Comparison of ENCODE assay signal across 26 cellular contexts in the genomic region with DNA sequence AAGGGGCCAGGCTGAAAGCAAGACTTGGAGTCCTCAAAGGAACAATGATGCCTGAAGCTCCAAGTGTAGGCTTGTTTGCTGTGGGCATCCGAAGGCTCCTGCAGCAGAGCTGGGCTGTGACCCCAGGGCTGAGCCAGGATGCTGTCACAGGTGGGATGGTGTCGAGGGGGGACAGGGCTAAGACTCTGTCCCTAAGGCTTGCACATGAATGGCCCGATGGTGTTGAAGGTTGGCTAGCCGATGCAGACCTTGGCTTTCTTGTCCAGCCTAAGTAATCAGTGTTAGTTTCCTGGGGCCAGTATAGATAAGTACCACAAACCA.
A peak's percentile ranks its signal among the peaks of the same experiment; 100 is the strongest.
DNase-seq lines count a peak whose midpoint lies in the region; TF ChIP-seq lines count a peak whose summit lies in the region.
"Had no signal": no experiment of that assay in that cellular context is flagged by ENCODE, and none has a peak within 500 bp of the region (broad histone marks: within the 10 kb centered on the region; RNA-seq: fewer than 3 reads in every experiment).

No MANE protein-coding gene starts in this region.

- H3K4me1 ChIP-seq in neuronal stem cell (ENCODE audit: control insufficient read depth in 2 of 2, insufficient read depth in 1 of 2, low read depth in 1 of 2, low read length in 2 of 2) (no peaks in the 10 kb centered on the region), stomach (no peaks in the 10 kb centered on the region)
- H3K4me1 ChIP-seq: HAP-1 had no signal

- H3K4me3 Mint-ChIP-seq in activated T-cell treated with anti-CD3 and anti-CD28 coated beads, Interleukin-2, amount 50 U/mL, for 24 hours = no peak overlapping the region
- H3K4me3 Mint-ChIP-seq in CD14-positive monocyte = no peak overlapping the region
- H3K4me3 Mint-ChIP-seq: CD8-positive, alpha-beta memory T cell; HFFc6; IgD-negative memory B cell had no signal

- H2AK5ac ChIP-seq in neuronal stem cell (ENCODE audit: low read depth, low read length) = peak overlapping the region; percentile 29

- H3K4ac ChIP-seq in neuronal stem cell (ENCODE audit: low read length) = no peak overlapping the region

- H3K27me3 Mint-ChIP-seq in activated T-cell treated with anti-CD3 and anti-CD28 coated beads, Interleukin-2, amount 50 U/mL, for 24 hours = peaks cover 26% of the 10 kb centered on the region
- peaks cover 10 to 30% (median 19%) of the 10 kb centered on the region in 3 donors for H3K27me3 Mint-ChIP-seq in CD14-positive monocyte (ENCODE audit: low read depth in 3 of 3)

- peak; percentile 16 for DNase-seq in activated T-cell treated with anti-CD3 and anti-CD28 coated beads, Interleukin-2, amount 50 U/mL, for 24 hours
- no peak for DNase-seq in activated T-cell treated with anti-CD3 and anti-CD28 coated beads, Interleukin-2, amount 50 U/mL, for 48 hours
- DNase-seq in CD14-positive monocyte (ENCODE audit: low spot score) = peak; percentile 33
- no peak for DNase-seq in neuronal stem cell (ENCODE audit: low spot score)
- peak; percentile 4 for DNase-seq in stomach
- DNase-seq in nucleus accumbens (lab: John Stamatoyannopoulos, UW) = no peak
- no peak for DNase-seq in NCI-H1048 (lab: John Stamatoyannopoulos, UW)
- DNase-seq: C1 segment of cervical spinal cord, DMS 273 treated with DMSO at 0.1 percent for 48 hours, DMS79 treated with DMSO at 0.1 percent for 48 hours, GF-D8, GOT3, HFFc6, MM.1S, NCI-H1417 treated with DMSO at 0.1 percent for 48 hours, NCI-H1694 treated with DMSO at 0.1 percent for 48 hours, NCI-H2081, NCI-H2227 treated with DMSO at 0.1 percent for 48 hours, NCI-H526 treated with DMSO at 0.1 percent for 48 hours, PC-9 had no signal

- peaks cover 6% of the 10 kb centered on the region for H3K9me3 Mint-ChIP-seq in activated T-cell treated with anti-CD3 and anti-CD28 coated beads, Interleukin-2, amount 50 U/mL, for 24 hours
- H3K9me3 Mint-ChIP-seq in CD14-positive monocyte = peaks cover 5 to 26% (median 16%) of the 10 kb centered on the region in 7 donors

- TF ChIP-seq EP300 in stomach (IDR thresholded peaks at IDR 0.05) = no peak

- TF ChIP-seq POLR2A in stomach (IDR thresholded peaks at IDR 0.05) = no peak

- no CpG with 5 or more reads among the region's 4 CpGs for WGBS in neuronal stem cell (ENCODE audit: extremely low coverage in 2 of 2, insufficient read length in 2 of 2, insufficient replicate concordance in 1 of 2), 2 donors
- 63 to 90% (median 77%) methylated on average over 3 to 4 of the region's 4 CpGs for WGBS in stomach, 5 donors

- no peak overlapping the region for H3K14ac ChIP-seq in neuronal stem cell (ENCODE audit: low read length)

- H3K4me2 ChIP-seq in neuronal stem cell (ENCODE audit: insufficient read depth, low read length, poor library complexity, severe bottlenecking) = no peak overlapping the region
- H3K4me2 ChIP-seq: KMS-11, PC-9 had no signal

- H3K9me3 ChIP-seq in neuronal stem cell (replicated peaks in 1 of 2; ENCODE audit: control insufficient read depth in 2 of 2, insufficient read depth in 1 of 2, low read depth in 1 of 2, low read length in 2 of 2) = peaks cover 0 to 9% of the 10 kb centered on the region in 2 donors
- peaks cover 0 to 22% (median 17%) of the 10 kb centered on the region in 4 donors for H3K9me3 ChIP-seq in stomach
- H3K9me3 ChIP-seq: HAP-1, SJSA1 had no signal

- H3K27ac Mint-ChIP-seq in activated T-cell treated with anti-CD3 and anti-CD28 coated beads, Interleukin-2, amount 50 U/mL, for 24 hours = no peak overlapping the region
- H3K27ac Mint-ChIP-seq in CD14-positive monocyte = no peak overlapping the region
- H3K27ac Mint-ChIP-seq: CD8-positive, alpha-beta memory T cell; HFFc6 had no signal

- H3K4me1 Mint-ChIP-seq in activated T-cell treated with anti-CD3 and anti-CD28 coated beads, Interleukin-2, amount 50 U/mL, for 24 hours (ENCODE audit: low read depth) = no peaks in the 10 kb centered on the region
- H3K4me1 Mint-ChIP-seq in CD14-positive monocyte = no peaks in the 10 kb centered on the region
- H3K4me1 Mint-ChIP-seq: CD8-positive, alpha-beta memory T cell had no signal

- no peak overlapping the region for H2AFZ ChIP-seq in neuronal stem cell (ENCODE audit: low read length)
- H2AFZ ChIP-seq: PC-9 had no signal

- no peaks in the 10 kb centered on the region for H3K36me3 ChIP-seq in neuronal stem cell (replicated peaks in 1 of 2; ENCODE audit: control insufficient read depth in 2 of 2, insufficient read depth in 2 of 2, low read length in 2 of 2)
- no peaks in the 10 kb centered on the region for H3K36me3 ChIP-seq in stomach
- H3K36me3 ChIP-seq: HAP-1, SJSA1 had no signal

- H2BK5ac ChIP-seq in neuronal stem cell (ENCODE audit: low read length) = no peak overlapping the region

- no peak overlapping the region for H3K9ac ChIP-seq in neuronal stem cell (ENCODE audit: low read depth, low read length, poor library complexity)
- H3K9ac ChIP-seq: KMS-11 had no signal

- H3K18ac ChIP-seq in neuronal stem cell (ENCODE audit: low read length) = no peak overlapping the region

- H3K36me3 Mint-ChIP-seq in activated T-cell treated with anti-CD3 and anti-CD28 coated beads, Interleukin-2, amount 50 U/mL, for 24 hours (ENCODE audit: low read depth) = no peaks in the 10 kb centered on the region
- H3K36me3 Mint-ChIP-seq in CD14-positive monocyte = no peaks in the 10 kb centered on the region
- H3K36me3 Mint-ChIP-seq: IgD-negative memory B cell had no signal

- TF ChIP-seq CTCF in CD14-positive monocyte (IDR thresholded peaks at IDR 0.05) (no peak), stomach (IDR thresholded peaks at IDR 0.05) (no peak)

- H3K4me3 ChIP-seq in neuronal stem cell (ENCODE audit: low read length in 2 of 2) = no peak overlapping the region
- H3K4me3 ChIP-seq in stomach = no peak overlapping the region
- H3K4me3 ChIP-seq: HAP-1, PC-9, SJSA1 had no signal

- H2BK120ac ChIP-seq in neuronal stem cell (ENCODE audit: low read depth, low read length) = no peak overlapping the region

- H2BK15ac ChIP-seq in neuronal stem cell (ENCODE audit: low read length) = no peak overlapping the region

- H3K79me1 ChIP-seq in neuronal stem cell (ENCODE audit: low read depth, low read length) = no peaks in the 10 kb centered on the region

- H3K27me3 ChIP-seq in neuronal stem cell (ENCODE audit: control insufficient read depth in 3 of 3, insufficient read depth in 3 of 3, low read depth in 1 of 3, low read length in 3 of 3) (peaks cover 0 to 11% (median 7%) of the 10 kb centered on the region in 3 experiments), stomach (peaks cover 0 to 26% (median 0%) of the 10 kb centered on the region in 3 donors)

- no peak overlapping the region for H4K8ac ChIP-seq in neuronal stem cell (ENCODE audit: low read depth, low read length)

- no peak overlapping the region for H3K27ac ChIP-seq in neuronal stem cell (replicated peaks; ENCODE audit: low read length)
- H3K27ac ChIP-seq in stomach = no peak overlapping the region
- H3K27ac ChIP-seq: HL-60, KMS-11, PC-9, SJSA1 had no signal

- no peak overlapping the region for H4K91ac ChIP-seq in neuronal stem cell (ENCODE audit: low read depth, low read length, poor library complexity)

- intact Hi-C loops in CD14-positive monocyte (cut with micrococcal nuclease) (no loop called here), stomach (cut with DNase I; ENCODE audit: low total_unique reads) (no loop called here)

- H2BK12ac ChIP-seq in neuronal stem cell (ENCODE audit: low read length) = no peak overlapping the region

- no peak overlapping the region for H3K23ac ChIP-seq in neuronal stem cell (ENCODE audit: low read depth, low read length, poor library complexity)

Comparison
In these comparisons a context has a peak if more than half of its experiments do, and no peak if none do; other contexts are left out.
1. DNase-seq: peak in activated T-cell treated with anti-CD3 and anti-CD28 coated beads, Interleukin-2, amount 50 U/mL, for 24 hours (single experiment), CD14-positive monocyte (single experiment) and stomach (single experiment); none in activated T-cell treated with anti-CD3 and anti-CD28 coated beads, Interleukin-2, amount 50 U/mL, for 48 hours (0 of 2), neuronal stem cell (single experiment), nucleus accumbens (0 of 56) and NCI-H1048 (single experiment).